ENCODE assay signal across 1 cellular context in genomic region chr7:129279757-129280156, GRCh38.
TF ChIP-seq lines count a peak whose summit lies in the region.

No MANE protein-coding gene starts in this region.

TF ChIP-seq in GM23338, 12 proteins besides CTCF, POLR2A, EP300 and RAD21 (continued from another document):
- TF ChIP-seq, protein P1, sequence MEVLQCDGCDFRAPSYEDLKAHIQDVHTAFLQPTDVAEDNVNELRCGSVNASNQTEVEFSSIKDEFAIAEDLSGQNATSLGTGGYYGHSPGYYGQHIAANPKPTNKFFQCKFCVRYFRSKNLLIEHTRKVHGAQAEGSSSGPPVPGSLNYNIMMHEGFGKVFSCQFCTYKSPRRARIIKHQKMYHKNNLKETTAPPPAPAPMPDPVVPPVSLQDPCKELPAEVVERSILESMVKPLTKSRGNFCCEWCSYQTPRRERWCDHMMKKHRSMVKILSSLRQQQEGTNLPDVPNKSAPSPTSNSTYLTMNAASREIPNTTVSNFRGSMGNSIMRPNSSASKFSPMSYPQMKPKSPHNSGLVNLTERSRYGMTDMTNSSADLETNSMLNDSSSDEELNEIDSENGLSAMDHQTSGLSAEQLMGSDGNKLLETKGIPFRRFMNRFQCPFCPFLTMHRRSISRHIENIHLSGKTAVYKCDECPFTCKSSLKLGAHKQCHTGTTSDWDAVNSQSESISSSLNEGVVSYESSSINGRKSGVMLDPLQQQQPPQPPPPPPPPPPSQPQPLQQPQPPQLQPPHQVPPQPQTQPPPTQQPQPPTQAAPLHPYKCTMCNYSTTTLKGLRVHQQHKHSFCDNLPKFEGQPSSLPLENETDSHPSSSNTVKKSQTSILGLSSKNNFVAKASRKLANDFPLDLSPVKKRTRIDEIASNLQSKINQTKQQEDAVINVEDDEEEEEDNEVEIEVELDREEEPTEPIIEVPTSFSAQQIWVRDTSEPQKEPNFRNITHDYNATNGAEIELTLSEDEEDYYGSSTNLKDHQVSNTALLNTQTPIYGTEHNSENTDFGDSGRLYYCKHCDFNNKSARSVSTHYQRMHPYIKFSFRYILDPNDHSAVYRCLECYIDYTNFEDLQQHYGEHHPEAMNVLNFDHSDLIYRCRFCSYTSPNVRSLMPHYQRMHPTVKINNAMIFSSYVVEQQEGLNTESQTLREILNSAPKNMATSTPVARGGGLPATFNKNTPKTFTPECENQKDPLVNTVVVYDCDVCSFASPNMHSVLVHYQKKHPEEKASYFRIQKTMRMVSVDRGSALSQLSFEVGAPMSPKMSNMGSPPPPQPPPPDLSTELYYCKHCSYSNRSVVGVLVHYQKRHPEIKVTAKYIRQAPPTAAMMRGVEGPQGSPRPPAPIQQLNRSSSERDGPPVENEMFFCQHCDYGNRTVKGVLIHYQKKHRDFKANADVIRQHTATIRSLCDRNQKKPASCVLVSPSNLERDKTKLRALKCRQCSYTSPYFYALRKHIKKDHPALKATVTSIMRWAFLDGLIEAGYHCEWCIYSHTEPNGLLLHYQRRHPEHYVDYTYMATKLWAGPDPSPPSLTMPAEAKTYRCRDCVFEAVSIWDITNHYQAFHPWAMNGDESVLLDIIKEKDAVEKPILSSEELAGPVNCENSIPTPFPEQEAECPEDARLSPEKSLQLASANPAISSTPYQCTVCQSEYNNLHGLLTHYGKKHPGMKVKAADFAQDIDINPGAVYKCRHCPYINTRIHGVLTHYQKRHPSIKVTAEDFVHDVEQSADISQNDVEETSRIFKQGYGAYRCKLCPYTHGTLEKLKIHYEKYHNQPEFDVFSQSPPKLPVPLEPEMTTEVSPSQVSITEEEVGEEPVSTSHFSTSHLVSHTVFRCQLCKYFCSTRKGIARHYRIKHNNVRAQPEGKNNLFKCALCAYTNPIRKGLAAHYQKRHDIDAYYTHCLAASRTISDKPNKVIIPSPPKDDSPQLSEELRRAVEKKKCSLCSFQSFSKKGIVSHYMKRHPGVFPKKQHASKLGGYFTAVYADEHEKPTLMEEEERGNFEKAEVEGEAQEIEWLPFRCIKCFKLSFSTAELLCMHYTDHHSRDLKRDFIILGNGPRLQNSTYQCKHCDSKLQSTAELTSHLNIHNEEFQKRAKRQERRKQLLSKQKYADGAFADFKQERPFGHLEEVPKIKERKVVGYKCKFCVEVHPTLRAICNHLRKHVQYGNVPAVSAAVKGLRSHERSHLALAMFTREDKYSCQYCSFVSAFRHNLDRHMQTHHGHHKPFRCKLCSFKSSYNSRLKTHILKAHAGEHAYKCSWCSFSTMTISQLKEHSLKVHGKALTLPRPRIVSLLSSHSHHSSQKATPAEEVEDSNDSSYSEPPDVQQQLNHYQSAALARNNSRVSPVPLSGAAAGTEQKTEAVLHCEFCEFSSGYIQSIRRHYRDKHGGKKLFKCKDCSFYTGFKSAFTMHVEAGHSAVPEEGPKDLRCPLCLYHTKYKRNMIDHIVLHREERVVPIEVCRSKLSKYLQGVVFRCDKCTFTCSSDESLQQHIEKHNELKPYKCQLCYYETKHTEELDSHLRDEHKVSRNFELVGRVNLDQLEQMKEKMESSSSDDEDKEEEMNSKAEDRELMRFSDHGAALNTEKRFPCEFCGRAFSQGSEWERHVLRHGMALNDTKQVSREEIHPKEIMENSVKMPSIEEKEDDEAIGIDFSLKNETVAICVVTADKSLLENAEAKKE (CRISPR knock-in tag; IDR thresholded peaks at IDR 0.05) = no peak
- no peak for TF ChIP-seq ZNF331 (CRISPR knock-in tag; IDR thresholded peaks at IDR 0.05; ENCODE audit: low read depth)
- TF ChIP-seq ZNF114 (CRISPR knock-in tag; IDR thresholded peaks at IDR 0.05) = no peak
- TF ChIP-seq CREB1 (CRISPR knock-in tag; IDR thresholded peaks at IDR 0.05; ENCODE audit: low read depth) = no peak
TF ChIP-seq in GM23338: peak in this region for 0.
